In the genomic region with DNA sequence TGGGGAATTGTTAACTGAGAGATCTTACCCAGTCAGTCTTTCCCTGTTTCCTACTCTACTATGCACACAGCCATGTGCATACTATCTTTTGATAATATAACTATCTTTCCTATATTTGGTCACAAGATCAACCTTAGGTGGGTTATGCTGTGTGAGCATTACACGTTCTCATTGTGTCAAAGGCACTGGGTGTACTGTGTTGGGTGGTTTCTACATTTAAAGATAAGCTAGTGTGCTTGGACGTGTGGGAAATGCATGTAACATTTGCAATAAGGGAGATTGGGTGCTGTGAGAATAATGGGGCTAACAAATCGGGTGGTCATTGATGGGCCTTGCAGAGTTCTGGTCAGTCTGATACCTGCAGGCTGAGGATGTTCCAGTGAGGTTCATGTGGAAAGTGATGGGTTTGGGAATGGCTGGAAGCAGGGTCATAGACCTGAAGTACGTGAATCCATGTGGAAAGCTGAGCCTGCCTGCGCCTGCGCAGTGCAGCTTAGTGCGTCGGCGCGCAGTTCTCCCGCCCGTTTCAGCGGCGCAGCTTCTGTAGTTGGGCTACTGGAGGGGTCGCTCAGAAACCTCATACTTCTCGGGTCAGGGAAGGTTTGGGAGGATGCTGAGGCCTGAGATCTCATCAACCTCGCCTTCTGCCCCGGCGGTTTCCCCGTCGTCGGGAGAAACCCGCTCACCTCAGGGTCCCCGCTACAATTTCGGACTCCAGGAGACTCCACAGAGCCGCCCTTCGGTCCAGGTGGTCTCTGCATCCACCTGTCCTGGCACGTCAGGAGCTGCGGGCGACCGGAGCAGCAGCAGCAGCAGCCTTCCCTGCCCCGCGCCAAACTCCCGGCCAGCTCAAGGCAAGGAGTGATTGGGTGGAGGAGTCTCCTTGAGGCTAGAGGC, we compare ENCODE assay signal across 1 cellular context.
TF ChIP-seq lines count a peak whose summit lies in the region.

A gene (plus strand): TSS at position 507 of the 897 bp plus-strand sequence. CDS start 104 bp downstream, at position 611.

TF ChIP-seq in K562, 482 proteins besides CTCF, POLR2A, EP300 and RAD21 (continued from another document):
- TF ChIP-seq, protein P1, sequence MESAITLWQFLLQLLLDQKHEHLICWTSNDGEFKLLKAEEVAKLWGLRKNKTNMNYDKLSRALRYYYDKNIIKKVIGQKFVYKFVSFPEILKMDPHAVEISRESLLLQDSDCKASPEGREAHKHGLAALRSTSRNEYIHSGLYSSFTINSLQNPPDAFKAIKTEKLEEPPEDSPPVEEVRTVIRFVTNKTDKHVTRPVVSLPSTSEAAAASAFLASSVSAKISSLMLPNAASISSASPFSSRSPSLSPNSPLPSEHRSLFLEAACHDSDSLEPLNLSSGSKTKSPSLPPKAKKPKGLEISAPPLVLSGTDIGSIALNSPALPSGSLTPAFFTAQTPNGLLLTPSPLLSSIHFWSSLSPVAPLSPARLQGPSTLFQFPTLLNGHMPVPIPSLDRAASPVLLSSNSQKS (CRISPR knock-in tag; IDR thresholded peaks at IDR 0.05): no peak
- no peak for TF ChIP-seq SMARCC2 (IDR thresholded peaks at IDR 0.05; ENCODE audit: low read depth)
- TF ChIP-seq, protein P2, sequence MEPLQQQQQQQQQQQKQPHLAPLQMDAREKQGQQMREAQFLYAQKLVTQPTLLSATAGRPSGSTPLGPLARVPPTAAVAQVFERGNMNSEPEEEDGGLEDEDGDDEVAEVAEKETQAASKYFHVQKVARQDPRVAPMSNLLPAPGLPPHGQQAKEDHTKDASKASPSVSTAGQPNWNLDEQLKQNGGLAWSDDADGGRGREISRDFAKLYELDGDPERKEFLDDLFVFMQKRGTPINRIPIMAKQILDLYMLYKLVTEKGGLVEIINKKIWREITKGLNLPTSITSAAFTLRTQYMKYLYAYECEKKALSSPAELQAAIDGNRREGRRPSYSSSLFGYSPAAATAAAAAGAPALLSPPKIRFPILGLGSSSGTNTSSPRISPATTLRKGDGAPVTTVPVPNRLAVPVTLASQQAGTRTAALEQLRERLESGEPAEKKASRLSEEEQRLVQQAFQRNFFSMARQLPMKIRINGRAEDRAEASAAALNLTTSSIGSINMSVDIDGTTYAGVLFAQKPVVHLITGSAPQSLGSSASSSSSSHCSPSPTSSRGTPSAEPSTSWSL (CRISPR knock-in tag; IDR thresholded peaks at IDR 0.05; ENCODE audit: borderline replicate concordance): no peak
- TF ChIP-seq, protein P3, sequence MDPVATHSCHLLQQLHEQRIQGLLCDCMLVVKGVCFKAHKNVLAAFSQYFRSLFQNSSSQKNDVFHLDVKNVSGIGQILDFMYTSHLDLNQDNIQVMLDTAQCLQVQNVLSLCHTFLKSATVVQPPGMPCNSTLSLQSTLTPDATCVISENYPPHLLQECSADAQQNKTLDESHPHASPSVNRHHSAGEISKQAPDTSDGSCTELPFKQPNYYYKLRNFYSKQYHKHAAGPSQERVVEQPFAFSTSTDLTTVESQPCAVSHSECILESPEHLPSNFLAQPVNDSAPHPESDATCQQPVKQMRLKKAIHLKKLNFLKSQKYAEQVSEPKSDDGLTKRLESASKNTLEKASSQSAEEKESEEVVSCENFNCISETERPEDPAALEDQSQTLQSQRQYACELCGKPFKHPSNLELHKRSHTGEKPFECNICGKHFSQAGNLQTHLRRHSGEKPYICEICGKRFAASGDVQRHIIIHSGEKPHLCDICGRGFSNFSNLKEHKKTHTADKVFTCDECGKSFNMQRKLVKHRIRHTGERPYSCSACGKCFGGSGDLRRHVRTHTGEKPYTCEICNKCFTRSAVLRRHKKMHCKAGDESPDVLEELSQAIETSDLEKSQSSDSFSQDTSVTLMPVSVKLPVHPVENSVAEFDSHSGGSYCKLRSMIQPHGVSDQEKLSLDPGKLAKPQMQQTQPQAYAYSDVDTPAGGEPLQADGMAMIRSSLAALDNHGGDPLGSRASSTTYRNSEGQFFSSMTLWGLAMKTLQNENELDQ (CRISPR knock-in tag; IDR thresholded peaks at IDR 0.05; ENCODE audit: borderline replicate concordance): no peak
- no peak for TF ChIP-seq BDP1 (IDR thresholded peaks at IDR 0.05; ENCODE audit: insufficient read depth, insufficient read length)
